ENCODE assay signal across 1 cellular context in the genomic region with DNA sequence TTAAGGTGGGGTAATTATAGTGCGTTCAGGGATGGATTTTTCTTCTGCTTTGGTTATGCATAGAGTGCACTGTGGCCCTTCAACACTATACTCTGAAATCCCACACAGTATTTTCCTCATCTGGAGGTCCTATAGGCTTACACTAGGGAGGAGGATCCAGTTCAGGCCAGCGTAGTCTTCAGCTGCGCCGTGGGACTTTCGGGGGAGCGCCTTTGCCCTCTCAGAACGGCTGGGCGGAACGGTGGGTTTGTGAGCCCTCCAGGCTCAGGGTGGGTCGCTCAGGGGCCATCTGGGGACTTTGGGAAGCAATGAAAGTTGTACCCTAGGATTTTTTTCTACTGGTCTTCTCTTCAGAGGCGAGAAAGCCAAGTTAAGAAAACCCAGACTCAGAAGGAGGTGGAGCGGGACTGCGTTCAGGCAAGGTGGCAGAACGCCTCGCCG.
TF ChIP-seq lines count a peak whose summit lies in the region.

No MANE protein-coding gene starts in this region.

TF ChIP-seq in SK-N-SH treated with all-trans-retinoic acid at 6 μM for 48 hours, 23 proteins besides CTCF, POLR2A, EP300 and RAD21 (continued from another document):
- TF ChIP-seq, protein P1, sequence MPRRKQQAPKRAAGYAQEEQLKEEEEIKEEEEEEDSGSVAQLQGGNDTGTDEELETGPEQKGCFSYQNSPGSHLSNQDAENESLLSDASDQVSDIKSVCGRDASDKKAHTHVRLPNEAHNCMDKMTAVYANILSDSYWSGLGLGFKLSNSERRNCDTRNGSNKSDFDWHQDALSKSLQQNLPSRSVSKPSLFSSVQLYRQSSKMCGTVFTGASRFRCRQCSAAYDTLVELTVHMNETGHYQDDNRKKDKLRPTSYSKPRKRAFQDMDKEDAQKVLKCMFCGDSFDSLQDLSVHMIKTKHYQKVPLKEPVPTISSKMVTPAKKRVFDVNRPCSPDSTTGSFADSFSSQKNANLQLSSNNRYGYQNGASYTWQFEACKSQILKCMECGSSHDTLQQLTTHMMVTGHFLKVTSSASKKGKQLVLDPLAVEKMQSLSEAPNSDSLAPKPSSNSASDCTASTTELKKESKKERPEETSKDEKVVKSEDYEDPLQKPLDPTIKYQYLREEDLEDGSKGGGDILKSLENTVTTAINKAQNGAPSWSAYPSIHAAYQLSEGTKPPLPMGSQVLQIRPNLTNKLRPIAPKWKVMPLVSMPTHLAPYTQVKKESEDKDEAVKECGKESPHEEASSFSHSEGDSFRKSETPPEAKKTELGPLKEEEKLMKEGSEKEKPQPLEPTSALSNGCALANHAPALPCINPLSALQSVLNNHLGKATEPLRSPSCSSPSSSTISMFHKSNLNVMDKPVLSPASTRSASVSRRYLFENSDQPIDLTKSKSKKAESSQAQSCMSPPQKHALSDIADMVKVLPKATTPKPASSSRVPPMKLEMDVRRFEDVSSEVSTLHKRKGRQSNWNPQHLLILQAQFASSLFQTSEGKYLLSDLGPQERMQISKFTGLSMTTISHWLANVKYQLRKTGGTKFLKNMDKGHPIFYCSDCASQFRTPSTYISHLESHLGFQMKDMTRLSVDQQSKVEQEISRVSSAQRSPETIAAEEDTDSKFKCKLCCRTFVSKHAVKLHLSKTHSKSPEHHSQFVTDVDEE (CRISPR knock-in tag; IDR thresholded peaks at IDR 0.05) = no peak
- TF ChIP-seq ZNF70 (CRISPR knock-in tag; IDR thresholded peaks at IDR 0.05) = no peak
- TF ChIP-seq OSR1 (CRISPR knock-in tag; IDR thresholded peaks at IDR 0.05) = no peak
- no peak for TF ChIP-seq ISL1 (CRISPR knock-in tag; IDR thresholded peaks at IDR 0.05)
- no peak for TF ChIP-seq ARNTL (CRISPR knock-in tag; IDR thresholded peaks at IDR 0.05; ENCODE audit: borderline replicate concordance, low read depth)
- TF ChIP-seq ZC3H10 (CRISPR knock-in tag; IDR thresholded peaks at IDR 0.05) = no peak
